19 cellular contexts compared by ENCODE assay signal in genomic region chr1:7722670-7723012, GRCh38.
"Had no signal": no experiment of that assay in that cellular context is flagged by ENCODE, and none has a peak within 500 bp of the region (broad histone marks: within the 10 kb centered on the region; RNA-seq: fewer than 3 reads in every experiment).

No MANE protein-coding gene starts in this region.

- FAIRE-seq: colon, frontal cortex, keratinocyte had no signal

- ATAC-seq: mucosa of descending colon; naive thymus-derived CD8-positive, alpha-beta T cell; right lobe of liver; stimulated activated effector memory CD8-positive, alpha-beta T cell treated with anti-CD3 and anti-CD28 coated beads, Interleukin-12 subunit alpha, Interleukin-12 subunit beta, amount 100 ng/mL, for 72 hours had no signal

- H3K4me3 ChIP-seq: dorsolateral prefrontal cortex, mucosa of descending colon, prostate gland, right lobe of liver, stomach, thyroid gland, vagina had no signal

- H3K36me3 ChIP-seq: prostate gland, right lobe of liver, stomach, thyroid gland, vagina had no signal

- H3K27me3 ChIP-seq: dorsolateral prefrontal cortex, right lobe of liver, thyroid gland, vagina had no signal

- H3K4me1 ChIP-seq: prostate gland, right lobe of liver, thyroid gland, vagina had no signal

- H3K27ac ChIP-seq: prostate gland, right lobe of liver, stomach, thyroid gland, vagina had no signal

- H3K9me3 ChIP-seq: mucosa of descending colon, prostate gland, right lobe of liver, stomach, thyroid gland, vagina had no signal

- DNase-seq: dorsolateral prefrontal cortex; effector CD4-positive, alpha-beta T cell; mesenchymal stem cell; mucosa of descending colon; naive thymus-derived CD8-positive, alpha-beta T cell; nephron progenitor cell; right lobe of liver; stimulated activated CD4-positive, alpha-beta T cell treated with anti-CD3 and anti-CD28 coated beads, Interleukin-2, amount 100 ng/mL, for 24 hours; stimulated activated CD4-positive, alpha-beta T cell treated with anti-CD3 and anti-CD28 coated beads, Interleukin-4, amount 100 ng/mL, for 24 hours; stimulated activated naive CD4-positive, alpha-beta T cell treated with Interleukin-2 at 50 U/mL for 16 hours; stomach; thyroid gland; trophoblast cell had no signal
